Comparison of ENCODE assay signal across 32 cellular contexts in the genomic region with DNA sequence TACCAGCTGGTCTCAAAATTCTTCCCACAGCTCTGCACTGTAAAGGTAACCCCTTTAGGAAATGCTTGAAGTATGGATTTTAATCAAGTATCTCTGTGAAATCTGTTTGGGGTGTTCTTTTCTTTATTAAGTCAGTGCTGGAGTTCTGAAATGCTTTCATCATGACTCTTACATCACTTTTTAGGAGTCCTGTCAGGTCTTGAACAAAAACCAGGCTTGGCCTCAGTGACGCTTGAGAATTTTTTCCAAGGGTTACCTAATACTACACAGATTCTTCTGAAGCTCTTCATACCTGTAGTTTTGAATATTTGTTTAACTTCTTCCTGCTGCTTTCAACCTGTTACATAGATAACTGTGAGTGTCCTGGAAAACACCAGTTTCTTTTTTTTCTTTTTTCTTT. TPM values are rescaled to one million over a fixed set of nuclear protein-coding genes. Genes with fewer than 3 reads are reported as not detected.
DNase-seq lines count a peak whose midpoint lies in the region; ATAC-seq and TF ChIP-seq lines count a peak whose summit lies in the region.
"Had no signal": no experiment of that assay in that cellular context is flagged by ENCODE, and none has a peak within 500 bp of the region (broad histone marks: within the 10 kb centered on the region; RNA-seq: fewer than 3 reads in every experiment).

No MANE protein-coding gene starts in this region.

- no peaks in the 10 kb centered on the region for H3K79me2 ChIP-seq in OCI-LY7 (ENCODE audit: insufficient read depth, low read depth, low read length)

- no peak for TF ChIP-seq CTCF in WTC11 (IDR thresholded peaks at IDR 0.05)
- no peak for TF ChIP-seq CTCF in omental fat pad (IDR thresholded peaks at IDR 0.05)
- TF ChIP-seq CTCF in OCI-LY7 (conservative IDR thresholded peaks at IDR 0.05; ENCODE audit: low read length), result no peak
- TF ChIP-seq CTCF in glutamatergic neuron (IDR thresholded peaks at IDR 0.05; ENCODE audit: partially characterized antibody, unreplicated experiment), result no peak

- H3K27ac ChIP-seq in epithelial cell of prostate (peak overlapping the region; percentile 95), OCI-LY7 (ENCODE audit: low read depth, low read length, poor library complexity, severe bottlenecking) (no peak overlapping the region)
- H3K27ac ChIP-seq: esophagus squamous epithelium, HL-60, KMS-11, left lung, neural progenitor cell, spleen, testis had no signal

- H4K20me1 ChIP-seq in OCI-LY7 (ENCODE audit: insufficient read depth, low read length), result no peaks in the 10 kb centered on the region

- DNase-seq in EH (ENCODE audit: low read depth), result peak; percentile 18
- no peak for DNase-seq in WTC11 (ENCODE audit: low spot score)
- DNase-seq in epithelial cell of prostate (ENCODE audit: low read depth, low spot score), result peak; percentile 65
- DNase-seq in omental fat pad (ENCODE audit: low spot score), result no peak
- no peak for DNase-seq in OCI-LY7 (ENCODE audit: low spot score)
- no peak for DNase-seq in NCI-H446 (lab: John Stamatoyannopoulos, UW)
- DNase-seq in glutamatergic neuron, result no peak
- DNase-seq: activated CD4-positive, alpha-beta T cell treated with anti-CD3 and anti-CD28 coated beads for 48 hours; activated effector memory CD4-positive, alpha-beta T cell treated with Interleukin-2 at 50 U/mL for 16 hours; activated T-cell treated with anti-CD3 and anti-CD28 coated beads, Interleukin-2, amount 50 U/mL, for 1 hour; anterior cingulate cortex; CD4-positive, alpha-beta memory T cell; central memory CD4-positive, alpha-beta T cell; endodermal cell; esophagus squamous epithelium; GOT3; left lung; MM.1S; NCI-H2029; posterior cingulate gyrus; right cardiac atrium; SHP77 treated with DMSO at 0.1 percent for 48 hours; spleen; stimulated activated CD8-positive, alpha-beta memory T cell treated with anti-CD3 and anti-CD28 coated beads, Interleukin-4, amount 100 ng/mL, for 48 hours; testis had no signal

- no peak overlapping the region for H3K4me3 ChIP-seq in OCI-LY7 (ENCODE audit: low read depth, low read length, poor library complexity, severe bottlenecking)
- H3K4me3 ChIP-seq: esophagus squamous epithelium, left lung, neural progenitor cell, spleen, testis had no signal

- peak overlapping the region; percentile 83; the same call in 1 of the 2 replicates for H3K27ac Mint-ChIP-seq in WTC11
- no peak overlapping the region for H3K27ac Mint-ChIP-seq in glutamatergic neuron (ENCODE audit: unreplicated experiment)
- H3K27ac Mint-ChIP-seq: activated naive CD4-positive, alpha-beta T cell treated with anti-CD3 and anti-CD28 coated beads, Interleukin-2, amount 50 U/mL, for 72 hours; CD4-positive, alpha-beta memory T cell; dendritic cell treated with granulocyte-macrophage colony-stimulating factor and Interleukin-4, amounts not matched to agents 40 ng/mL and 50 ng/mL, for 4 days; endodermal cell; neural progenitor cell; stimulated activated naive CD8-positive, alpha-beta T cell treated with anti-CD3 and anti-CD28 coated beads, Interleukin-15, Interleukin-2, amounts not matched to agents 100 ng/mL and 50 ng/mL, for 24 hours had no signal

- H3K4me3 Mint-ChIP-seq in WTC11, result no peak overlapping the region
- no peak overlapping the region for H3K4me3 Mint-ChIP-seq in glutamatergic neuron (ENCODE audit: unreplicated experiment)
- H3K4me3 Mint-ChIP-seq: CD4-positive, alpha-beta memory T cell; dendritic cell treated with granulocyte-macrophage colony-stimulating factor and Interleukin-4, amounts not matched to agents 40 ng/mL and 50 ng/mL, for 4 days; endodermal cell; neural progenitor cell; stimulated activated naive CD8-positive, alpha-beta T cell treated with anti-CD3 and anti-CD28 coated beads, Interleukin-15, Interleukin-2, amounts not matched to agents 100 ng/mL and 50 ng/mL, for 24 hours had no signal

- no peaks in the 10 kb centered on the region for H3K9me2 ChIP-seq in OCI-LY7 (ENCODE audit: insufficient read depth, low read length)

- ATAC-seq in WTC11 (no peak), omental fat pad (ENCODE audit: low FRiP score) (peak; percentile 88), HG03135 (IDR thresholded peaks at IDR 0.05; ENCODE audit: unreplicated experiment) (no peak)
- ATAC-seq: activated naive CD4-positive, alpha-beta T cell treated with anti-CD3 and anti-CD28 coated beads, Interleukin-2, amount 50 U/mL, for 72 hours; left lung; right cardiac atrium had no signal

- peaks cover 18% of the 10 kb centered on the region for H3K36me3 ChIP-seq in OCI-LY7 (ENCODE audit: insufficient read depth, low read length)

- H3K36me3 Mint-ChIP-seq in WTC11, result peaks cover 11% of the 10 kb centered on the region
- no peaks in the 10 kb centered on the region for H3K36me3 Mint-ChIP-seq in glutamatergic neuron (ENCODE audit: unreplicated experiment)
- H3K36me3 Mint-ChIP-seq: activated naive CD4-positive, alpha-beta T cell treated with anti-CD3 and anti-CD28 coated beads, Interleukin-2, amount 50 U/mL, for 72 hours had no signal

- no peak overlapping the region for H3K4me2 ChIP-seq in OCI-LY7 (ENCODE audit: low read length)
- H3K4me2 ChIP-seq: KMS-11, neural progenitor cell had no signal

- H3K27me3 Mint-ChIP-seq in WTC11 (ENCODE audit: low read depth) (no peaks in the 10 kb centered on the region), glutamatergic neuron (ENCODE audit: unreplicated experiment) (peaks cover 4% of the 10 kb centered on the region)
- H3K27me3 Mint-ChIP-seq: CD4-positive, alpha-beta memory T cell; dendritic cell treated with granulocyte-macrophage colony-stimulating factor and Interleukin-4, amounts not matched to agents 40 ng/mL and 50 ng/mL, for 4 days; stimulated activated naive CD8-positive, alpha-beta T cell treated with anti-CD3 and anti-CD28 coated beads, Interleukin-15, Interleukin-2, amounts not matched to agents 100 ng/mL and 50 ng/mL, for 24 hours had no signal

- H3K4me1 Mint-ChIP-seq in WTC11 (peaks cover 21% of the 10 kb centered on the region), glutamatergic neuron (ENCODE audit: low read depth, unreplicated experiment) (no peaks in the 10 kb centered on the region)
- H3K4me1 Mint-ChIP-seq: CD4-positive, alpha-beta memory T cell; neural progenitor cell had no signal

- POLR2A ChIA-PET in WTC11 (lab: Charles Lee), result no interaction called here
- POLR2A ChIA-PET in OCI-LY7 (lab: Charles Lee), result interaction anchor here (0.7 to 1.2 kb wide), 2 partner anchors 8 to 72 kb away, joined by 3 to 4 read pairs; no protein-coding TSS in a partner anchor

- no peaks in the 10 kb centered on the region for H3K4me1 ChIP-seq in OCI-LY7 (ENCODE audit: insufficient read depth, low read length, poor library complexity, severe bottlenecking)
- H3K4me1 ChIP-seq: esophagus squamous epithelium, left lung, spleen, testis had no signal

- no peaks in the 10 kb centered on the region for H3K9me3 ChIP-seq in OCI-LY7 (ENCODE audit: low read length)
- H3K9me3 ChIP-seq: esophagus squamous epithelium, left lung, spleen, testis had no signal

- H3K9me3 Mint-ChIP-seq in WTC11, result no peaks in the 10 kb centered on the region
- H3K9me3 Mint-ChIP-seq in glutamatergic neuron (ENCODE audit: unreplicated experiment), result no peaks in the 10 kb centered on the region
- H3K9me3 Mint-ChIP-seq: activated naive CD4-positive, alpha-beta T cell treated with anti-CD3 and anti-CD28 coated beads, Interleukin-2, amount 50 U/mL, for 72 hours; CD4-positive, alpha-beta memory T cell; dendritic cell treated with granulocyte-macrophage colony-stimulating factor and Interleukin-4, amounts not matched to agents 40 ng/mL and 50 ng/mL, for 4 days; endodermal cell; neural progenitor cell; stimulated activated naive CD8-positive, alpha-beta T cell treated with anti-CD3 and anti-CD28 coated beads, Interleukin-15, Interleukin-2, amounts not matched to agents 100 ng/mL and 50 ng/mL, for 24 hours had no signal

- CTCF ChIA-PET in WTC11 (lab: Charles Lee), result interaction anchor here (1.0 to 2.7 kb wide), 3 partner anchors 62 to 150 kb away, joined by 3 to 9 read pairs (median 5); no protein-coding TSS in a partner anchor
- CTCF ChIA-PET in OCI-LY7 (lab: Charles Lee; ENCODE audit: unreplicated experiment), result no interaction called here

- H2AFZ ChIP-seq in OCI-LY7 (ENCODE audit: low read length), result no peak overlapping the region
- H2AFZ ChIP-seq: neural progenitor cell had no signal

- no TSS peak for BruUV-seq in OCI-LY7 (replicated peaks; lab: Mats Ljungman, UMichigan)

- intact Hi-C loops in OCI-LY7 (cut with micrococcal nuclease; ENCODE audit: unreplicated experiment), result no loop called here

TF ChIP-seq in WTC11, 78 proteins besides CTCF, POLR2A, EP300 and RAD21:
- TF ChIP-seq ZNF512 (CRISPR knock-in tag; IDR thresholded peaks at IDR 0.05; ENCODE audit: borderline replicate concordance), result no peak
- no peak for TF ChIP-seq ZSCAN18 (CRISPR knock-in tag; IDR thresholded peaks at IDR 0.05)
TF ChIP-seq in WTC11: peak in this region for 0.

RNA-seq across cellular contexts. Expression of gene KCNH3, which starts 47.0 kb away (rescaled TPM):
- 0.27 to 0.44 TPM (median 0.44 TPM) in 3 replicates for total RNA-seq in WTC11 (2021)
- total RNA-seq in omental fat pad, result 1 to 10 TPM in 1 of 4 donors, under 1 TPM in 3; 0.63 to 1.7 (median 0.79) TPM
- 0.05 and 0.06 TPM in 2 replicates for total RNA-seq in OCI-LY7 (2014; rRNA removed; shearing (Covaris generic))
- 0.57 TPM in 1 of 2 replicates, not detected in the other for total RNA-seq in OCI-LY7 (2022)
- total RNA-seq in glutamatergic neuron (ENCODE audit: unreplicated experiment), result 5.9 TPM

Comparison
In these comparisons a context has a peak if more than half of its experiments do, and no peak if none do; other contexts are left out.
1. DNase-seq: peak in EH (single experiment) and epithelial cell of prostate (single experiment); none in WTC11 (single experiment), omental fat pad (single experiment), OCI-LY7 (single experiment), NCI-H446 (0 of 2) and glutamatergic neuron (single experiment).